In the genomic region with DNA sequence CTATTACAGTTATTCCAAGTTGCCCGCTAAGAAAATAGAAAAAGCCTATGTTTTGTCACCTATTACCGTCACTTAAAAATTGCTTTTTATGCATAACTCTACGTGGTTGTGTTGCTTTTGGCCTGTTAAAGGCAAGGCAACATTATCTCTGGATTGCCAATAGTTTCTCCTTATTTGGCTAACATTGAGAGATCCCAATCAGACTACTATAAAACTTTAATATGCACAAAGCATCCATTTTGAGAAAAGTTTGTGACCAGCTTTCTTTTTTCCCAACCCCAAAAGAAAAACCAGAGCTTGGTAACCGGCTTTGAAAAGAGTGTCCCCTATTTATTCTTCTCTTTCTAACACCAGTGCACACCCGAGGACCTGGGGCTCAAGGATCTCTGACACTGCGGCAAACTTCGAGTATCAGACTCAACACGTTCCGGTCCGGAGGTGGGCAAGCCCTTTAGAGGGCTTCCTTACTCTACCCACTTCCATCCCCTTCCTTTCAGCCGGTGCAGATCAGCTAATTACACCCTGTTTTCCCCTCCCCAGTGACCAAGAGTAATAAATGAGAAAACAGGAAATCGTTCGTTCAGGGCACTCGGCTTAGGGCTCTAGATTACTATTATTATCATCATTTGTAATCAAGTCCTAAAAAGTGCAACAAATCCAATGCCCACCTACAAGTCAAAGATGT, we compare ENCODE assay signal across 8 cellular contexts. TPM values are rescaled to one million over a fixed set of nuclear protein-coding genes. Genes with fewer than 3 reads are reported as not detected.
DNase-seq lines count a peak whose midpoint lies in the region; ATAC-seq and TF ChIP-seq lines count a peak whose summit lies in the region.

No MANE protein-coding gene starts in this region.

- H3K9me3 Mint-ChIP-seq in activated CD8-positive, alpha-beta T cell treated with anti-CD3 and anti-CD28 coated beads for 36 hours = no peaks in the 10 kb centered on the region
- H3K9me3 Mint-ChIP-seq in osteocyte (ENCODE audit: unreplicated experiment) = peaks cover 5% of the 10 kb centered on the region

- H3K9me3 ChIP-seq in HUES6 (ENCODE audit: control insufficient read depth, insufficient read depth, low read depth, low read length) = no peaks in the 10 kb centered on the region

- H3K4me3 ChIP-seq in HUES6 (ENCODE audit: low read depth, low read length) = peak overlapping the region; percentile 98

- H3K27ac ChIP-seq in HUES6 (ENCODE audit: low read depth, low read length) = peak overlapping the region; percentile 90; the same call in 1 of the 2 replicates
- peak overlapping the region; percentile 89 for H3K27ac ChIP-seq in foreskin keratinocyte

- ATAC-seq in GM18511 (IDR thresholded peaks at IDR 0.05; ENCODE audit: unreplicated experiment) = peak; percentile 6
- peak; percentile 5 for ATAC-seq in activated CD8-positive, alpha-beta T cell treated with anti-CD3 and anti-CD28 coated beads for 36 hours
- no peak for ATAC-seq in foreskin keratinocyte

- DNase-seq in A172 (ENCODE audit: low spot score) = peak; percentile 18
- peak; percentile 25 for DNase-seq in activated CD8-positive, alpha-beta T cell treated with anti-CD3 and anti-CD28 coated beads for 36 hours
- DNase-seq in foreskin keratinocyte = peak; percentile 7 to 22
- no peak for DNase-seq in osteocyte (ENCODE audit: extremely low spot score, unreplicated experiment)
- no peak for DNase-seq in NCI-H2171 treated with DMSO at 0.1 percent for 48 hours (lab: John Stamatoyannopoulos, UW)
- DNase-seq in COR-L47 (lab: John Stamatoyannopoulos, UW) = no peak

- intact Hi-C loops in activated CD8-positive, alpha-beta T cell treated with anti-CD3 and anti-CD28 coated beads for 36 hours (cut with micrococcal nuclease) = loop anchor here (5.0 to 10.0 kb wide), 2 partner anchors 46 to 251 kb away; no protein-coding TSS in a partner anchor

- no peaks in the 10 kb centered on the region for H3K36me3 ChIP-seq in HUES6 (ENCODE audit: control insufficient read depth, insufficient read depth, low read length)

- no peaks in the 10 kb centered on the region for H3K27me3 Mint-ChIP-seq in activated CD8-positive, alpha-beta T cell treated with anti-CD3 and anti-CD28 coated beads for 36 hours
- no peaks in the 10 kb centered on the region for H3K27me3 Mint-ChIP-seq in osteocyte (ENCODE audit: unreplicated experiment)

- peak overlapping the region; percentile 99 for H3K27ac Mint-ChIP-seq in activated CD8-positive, alpha-beta T cell treated with anti-CD3 and anti-CD28 coated beads for 36 hours
- H3K27ac Mint-ChIP-seq in osteocyte (ENCODE audit: unreplicated experiment) = peak overlapping the region; percentile 99

- peaks cover 44% of the 10 kb centered on the region for H3K4me1 Mint-ChIP-seq in activated CD8-positive, alpha-beta T cell treated with anti-CD3 and anti-CD28 coated beads for 36 hours (ENCODE audit: low read depth)
- H3K4me1 Mint-ChIP-seq in osteocyte (ENCODE audit: unreplicated experiment) = peaks cover 37% of the 10 kb centered on the region

- H3K9ac ChIP-seq in HUES6 (ENCODE audit: low read length) = peak overlapping the region; percentile 99

- H3K36me3 Mint-ChIP-seq in activated CD8-positive, alpha-beta T cell treated with anti-CD3 and anti-CD28 coated beads for 36 hours (ENCODE audit: low read depth) = peaks cover 6% of the 10 kb centered on the region
- H3K36me3 Mint-ChIP-seq in osteocyte (ENCODE audit: unreplicated experiment) = peaks cover 7% of the 10 kb centered on the region

- H3K4me1 ChIP-seq in HUES6 (ENCODE audit: control insufficient read depth, insufficient read depth, low read length) = peaks cover 17% of the 10 kb centered on the region
- peaks cover 27% of the 10 kb centered on the region for H3K4me1 ChIP-seq in foreskin keratinocyte

- H3K4me3 Mint-ChIP-seq in activated CD8-positive, alpha-beta T cell treated with anti-CD3 and anti-CD28 coated beads for 36 hours = peak overlapping the region; percentile 100
- peak overlapping the region; percentile 97 for H3K4me3 Mint-ChIP-seq in osteocyte (ENCODE audit: unreplicated experiment)

- POLR2A ChIA-PET in activated CD8-positive, alpha-beta T cell treated with anti-CD3 and anti-CD28 coated beads for 36 hours (lab: Charles Lee) = interaction anchor here (0.8 to 1.3 kb wide), 4 partner anchors 15 to 111 kb away, joined by 3 to 4 read pairs (median 3); no protein-coding TSS in a partner anchor

- no peak for TF ChIP-seq CTCF in activated CD8-positive, alpha-beta T cell treated with anti-CD3 and anti-CD28 coated beads for 36 hours (IDR thresholded peaks at IDR 0.05)
- TF ChIP-seq CTCF in foreskin keratinocyte (conservative IDR thresholded peaks at IDR 0.05) (no peak), osteocyte (IDR thresholded peaks at IDR 0.05) (no peak)

- CTCF ChIA-PET in activated CD8-positive, alpha-beta T cell treated with anti-CD3 and anti-CD28 coated beads for 36 hours (lab: Charles Lee) = interaction anchor here (0.7 to 1.2 kb wide), 3 partner anchors 8 to 336 kb away, joined by 3 to 4 read pairs (median 3); no protein-coding TSS in a partner anchor

- no peaks in the 10 kb centered on the region for H3K27me3 ChIP-seq in HUES6 (ENCODE audit: control insufficient read depth, insufficient read depth, low read length)
- no peaks in the 10 kb centered on the region for H3K27me3 ChIP-seq in foreskin keratinocyte

RNA-seq across cellular contexts. Expression of a gene that starts 1.2 kb away (rescaled TPM):
- total RNA-seq in A172 (2014; rRNA removed; shearing (Covaris generic)) = 59.9 and 65.0 TPM in 2 replicates
- 10 to 100 TPM; 56.6 to 57.8 TPM for total RNA-seq in activated CD8-positive, alpha-beta T cell treated with anti-CD3 and anti-CD28 coated beads for 36 hours
- total RNA-seq in foreskin keratinocyte (50.1 and 66.2 TPM in 2 replicates), osteocyte (116 and 124 TPM in 2 replicates)
- 10.5 and 11.8 TPM in 2 replicates for polyA plus RNA-seq in foreskin keratinocyte

Comparison
In these comparisons a context has a peak if more than half of its experiments do, and no peak if none do; other contexts are left out.
1. DNase-seq: peak in A172 (single experiment), activated CD8-positive, alpha-beta T cell treated with anti-CD3 and anti-CD28 coated beads for 36 hours (single experiment) and foreskin keratinocyte (2 of 2); none in osteocyte (single experiment), NCI-H2171 treated with DMSO at 0.1 percent for 48 hours (single experiment) and COR-L47 (single experiment).